In genomic region chr3:53192608-53193007, GRCh38 we compare ENCODE assay signal across 10 cellular contexts. TPM values are rescaled to one million over a fixed set of nuclear protein-coding genes. Genes with fewer than 3 reads are reported as not detected.
DNase-seq lines count a peak whose midpoint lies in the region; ATAC-seq and TF ChIP-seq lines count a peak whose summit lies in the region.
"Had no signal": no experiment of that assay in that cellular context is flagged by ENCODE, and none has a peak within 500 bp of the region (broad histone marks: within the 10 kb centered on the region; RNA-seq: fewer than 3 reads in every experiment).

No MANE protein-coding gene starts in this region.

- H3K9me3 Mint-ChIP-seq in osteocyte (ENCODE audit: unreplicated experiment) = no peaks in the 10 kb centered on the region

- ATAC-seq in GM19023 (IDR thresholded peaks at IDR 0.05; ENCODE audit: unreplicated experiment) (peak; percentile 34), GM21825 (IDR thresholded peaks at IDR 0.05; ENCODE audit: unreplicated experiment) (peak; percentile 46), HG03469 (IDR thresholded peaks at IDR 0.05; ENCODE audit: unreplicated experiment) (no peak)

- no peak overlapping the region for H3K4me3 ChIP-seq in MM.1S (ENCODE audit: low read length)

- no peak overlapping the region; the same call in 1 of the 2 replicates for H2AFZ ChIP-seq in MM.1S (ENCODE audit: low read length)

- no peaks in the 10 kb centered on the region for H3K9me3 ChIP-seq in MM.1S (replicated peaks; ENCODE audit: insufficient read depth, low read length)

- peaks cover 20% of the 10 kb centered on the region for H3F3A ChIP-seq in MM.1S (ENCODE audit: insufficient read depth, low read length)

- peak overlapping the region; percentile 22; the same call in 1 of the 2 replicates for H3K4me2 ChIP-seq in MM.1S (ENCODE audit: low read depth, low read length)

- no peaks in the 10 kb centered on the region for H3K36me3 ChIP-seq in MM.1S (replicated peaks; ENCODE audit: insufficient read depth, low read length)

- no peaks in the 10 kb centered on the region for H3K9me2 ChIP-seq in MM.1S (replicated peaks; ENCODE audit: insufficient read depth, low read length)

- DNase-seq in MM.1S (peak; percentile 31), osteocyte (ENCODE audit: extremely low spot score, unreplicated experiment) (no peak), NCI-H2171 treated with DMSO at 0.1 percent for 48 hours (lab: John Stamatoyannopoulos, UW) (no peak), NCI-H1105 treated with DMSO at 0.1 percent for 48 hours (lab: John Stamatoyannopoulos, UW) (no peak)
- DNase-seq in activated CD4-positive, CD25-positive, alpha-beta regulatory T cell (lab: John Stamatoyannopoulos, UW) = no peak
- DNase-seq: NCI-H748 treated with DMSO at 0.1 percent for 48 hours had no signal

- no peaks in the 10 kb centered on the region for H3K27me3 Mint-ChIP-seq in osteocyte (ENCODE audit: unreplicated experiment)
- H3K27me3 Mint-ChIP-seq: activated naive CD8-positive, alpha-beta T cell had no signal

- peak overlapping the region; percentile 78 for H3K27ac Mint-ChIP-seq in osteocyte (ENCODE audit: unreplicated experiment)
- H3K27ac Mint-ChIP-seq: activated naive CD8-positive, alpha-beta T cell had no signal

- peaks cover 41% of the 10 kb centered on the region for H3K4me1 ChIP-seq in MM.1S (ENCODE audit: low read length)

- no peak overlapping the region for H3K9ac ChIP-seq in MM.1S (ENCODE audit: low read length)

- H4K20me1 ChIP-seq in MM.1S (ENCODE audit: insufficient read depth, low read length) = no peaks in the 10 kb centered on the region

- H3K27ac ChIP-seq in MM.1S (ENCODE audit: low read length) = peak overlapping the region; percentile 47; the same call in 1 of the 2 replicates

- H3K36me3 Mint-ChIP-seq in osteocyte (ENCODE audit: unreplicated experiment) = peaks cover 5% of the 10 kb centered on the region

- no peaks in the 10 kb centered on the region; the same call in 1 of the 2 replicates for H3K79me2 ChIP-seq in MM.1S (ENCODE audit: low read length)

- H3K4me3 Mint-ChIP-seq in osteocyte (ENCODE audit: unreplicated experiment) = no peak overlapping the region
- H3K4me3 Mint-ChIP-seq: activated naive CD8-positive, alpha-beta T cell had no signal

- H3K4me1 Mint-ChIP-seq in osteocyte (ENCODE audit: unreplicated experiment) = peaks cover 30% of the 10 kb centered on the region

- TF ChIP-seq CTCF in MM.1S (IDR thresholded peaks at IDR 0.05; ENCODE audit: low read length) (no peak), osteocyte (IDR thresholded peaks at IDR 0.05) (no peak)

- no peaks in the 10 kb centered on the region for H3K27me3 ChIP-seq in MM.1S (replicated peaks; ENCODE audit: insufficient read depth, low read length)

RNA-seq across cellular contexts. Expression of gene PRKCD, which starts 31.6 kb away (rescaled TPM):
- total RNA-seq in osteocyte = 14.9 and 17.1 TPM in 2 replicates
